In the genomic region with DNA sequence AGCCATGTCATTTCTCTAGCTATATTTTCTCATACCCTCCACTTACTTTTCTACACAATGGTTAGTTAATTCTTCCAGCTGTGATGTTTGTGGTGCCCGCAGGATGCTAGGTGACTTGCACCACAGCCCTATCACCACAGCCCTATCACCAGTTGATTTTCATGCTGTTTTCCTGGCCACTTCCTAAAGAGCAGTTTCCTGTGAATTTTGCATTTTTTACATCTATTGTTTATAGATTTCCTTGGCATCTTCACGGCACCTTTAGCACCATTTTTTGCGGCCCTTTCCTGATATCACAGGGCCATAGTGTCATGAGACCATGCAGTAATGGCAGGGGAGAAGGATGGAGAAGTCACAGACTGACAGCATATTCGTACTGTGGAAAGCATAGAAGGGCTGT, we compare ENCODE assay signal across 27 cellular contexts.
"Had no signal": no experiment of that assay in that cellular context is flagged by ENCODE, and none has a peak within 500 bp of the region (broad histone marks: within the 10 kb centered on the region; RNA-seq: fewer than 3 reads in every experiment).

No MANE protein-coding gene starts in this region.

- ATAC-seq: left colon; lower lobe of right lung; natural killer cell; sciatic nerve; stimulated activated naive CD8-positive, alpha-beta T cell treated with anti-CD3 and anti-CD28 coated beads, Interleukin-15, amount 100 ng/mL, for 72 hours had no signal

- DNase-seq: cerebellar nuclear complex; effector CD8-positive, alpha-beta T cell; endodermal cell; esophagus squamous epithelium; foreskin melanocyte; glutamatergic neuron; hypothalamus; immature natural killer cell; kidney glomerular epithelial cell; left colon; left ventricle myocardium inferior; lower lobe of right lung; natural killer cell; stimulated activated CD4-positive, alpha-beta T cell treated with anti-CD3 and anti-CD28 coated beads, Interleukin-12 subunit alpha, Interleukin-12 subunit beta, amount 100 ng/mL, for 4 hours; stimulated activated CD4-positive, alpha-beta T cell treated with anti-CD3 and anti-CD28 coated beads, Interleukin-1b, Interleukin-23, amount 100 ng/mL, for 48 hours; stimulated activated CD4-positive, alpha-beta T cell treated with anti-CD3 and anti-CD28 coated beads, Interleukin-4, amount 100 ng/mL, for 1 hour; stimulated activated CD8-positive, alpha-beta memory T cell treated with anti-CD3 and anti-CD28 coated beads, Interleukin-4, amount 100 ng/mL, for 48 hours; stimulated activated naive CD4-positive, alpha-beta T cell; stimulated activated naive CD8-positive, alpha-beta T cell treated with anti-CD3 and anti-CD28 coated beads, Interleukin-15, amount 100 ng/mL, for 72 hours; testis; tibial artery had no signal

- H3K27ac ChIP-seq: esophagus squamous epithelium, left ventricle myocardium inferior, lower lobe of right lung, neural progenitor cell, parathyroid adenoma, testis, tibial artery had no signal

- H3K27ac Mint-ChIP-seq: endodermal cell; immature natural killer cell; natural killer cell; neural progenitor cell; stimulated activated naive CD8-positive, alpha-beta T cell treated with anti-CD3 and anti-CD28 coated beads, Interleukin-15, amount 100 ng/mL, for 72 hours; type B pancreatic cell had no signal

- H3K36me3 Mint-ChIP-seq: immature natural killer cell, natural killer cell, neural progenitor cell, type B pancreatic cell had no signal

- H3K4me1 ChIP-seq: parathyroid adenoma, testis had no signal

- H3K4me1 Mint-ChIP-seq: immature natural killer cell, natural killer cell had no signal

- H3K9ac ChIP-seq: neural progenitor cell, parathyroid adenoma had no signal

- H3K27me3 ChIP-seq: esophagus squamous epithelium, neural progenitor cell, testis, tibial artery had no signal

- H3K9me3 Mint-ChIP-seq: endodermal cell; neural progenitor cell; stimulated activated naive CD8-positive, alpha-beta T cell treated with anti-CD3 and anti-CD28 coated beads, Interleukin-15, amount 100 ng/mL, for 72 hours; type B pancreatic cell had no signal

- H3K27me3 Mint-ChIP-seq: progenitor cell of endocrine pancreas, type B pancreatic cell had no signal

- H3K36me3 ChIP-seq: esophagus squamous epithelium, left ventricle myocardium inferior, lower lobe of right lung, neural progenitor cell, tibial artery had no signal

- H3K4me3 Mint-ChIP-seq: endodermal cell; immature natural killer cell; natural killer cell; neural progenitor cell; stimulated activated naive CD8-positive, alpha-beta T cell treated with anti-CD3 and anti-CD28 coated beads, Interleukin-15, amount 100 ng/mL, for 72 hours; type B pancreatic cell had no signal

- H3K4me3 ChIP-seq: esophagus squamous epithelium, left ventricle myocardium inferior, lower lobe of right lung, neural progenitor cell, smooth muscle cell, testis, tibial artery had no signal

- H3K9me3 ChIP-seq: esophagus squamous epithelium, left ventricle myocardium inferior, lower lobe of right lung, testis, tibial artery had no signal
